ENCODE assay signal across 21 cellular contexts in the genomic region with DNA sequence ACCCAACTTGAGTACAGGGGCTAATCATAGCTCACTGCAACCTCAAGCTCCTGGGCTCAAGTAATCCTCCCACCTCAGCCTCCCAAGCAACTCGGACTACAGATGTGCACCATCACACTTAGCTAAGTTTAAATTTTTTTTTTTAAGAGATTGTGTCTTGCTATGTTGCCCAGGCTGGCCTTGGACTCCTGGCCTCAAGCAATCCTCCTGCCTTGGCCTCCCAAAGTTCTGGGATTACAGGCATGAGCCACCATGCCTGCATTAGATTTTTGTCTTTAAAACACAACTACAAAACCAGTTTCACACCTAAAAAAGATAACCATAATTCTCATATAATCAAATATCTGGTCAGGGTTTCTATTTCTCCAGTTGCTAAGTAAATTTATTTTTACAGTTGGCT.
"Had no signal": no experiment of that assay in that cellular context is flagged by ENCODE, and none has a peak within 500 bp of the region (broad histone marks: within the 10 kb centered on the region; RNA-seq: fewer than 3 reads in every experiment).

No MANE protein-coding gene starts in this region.

- ATAC-seq: effector memory CD8-positive, alpha-beta T cell; foreskin keratinocyte; gastroesophageal sphincter; heart left ventricle; left colon; left lobe of liver; lower lobe of right lung had no signal

- H3K9me3 ChIP-seq: esophagus muscularis mucosa, gastroesophageal sphincter, heart left ventricle, left ventricle myocardium inferior, lower lobe of right lung had no signal

- DNase-seq: effector CD8-positive, alpha-beta T cell; effector memory CD8-positive, alpha-beta T cell; foreskin keratinocyte; heart left ventricle; hypothalamus; immature natural killer cell; islet precursor cell; kidney; kidney glomerular epithelial cell; left colon; left ventricle myocardium inferior; lower lobe of right lung; midbrain had no signal

- H3K27me3 ChIP-seq: esophagus muscularis mucosa, foreskin keratinocyte, gastroesophageal sphincter, heart left ventricle, hepatocyte had no signal

- H3K4me3 ChIP-seq: coronary artery, esophagus muscularis mucosa, gastroesophageal sphincter, heart left ventricle, hepatocyte, left ventricle myocardium inferior, lower lobe of right lung had no signal

- H2AFZ ChIP-seq: hepatocyte had no signal

- H3K27me3 Mint-ChIP-seq: effector memory CD8-positive, alpha-beta T cell had no signal

- H3K9me3 Mint-ChIP-seq: effector memory CD8-positive, alpha-beta T cell had no signal

- H3K4me2 ChIP-seq: hepatocyte had no signal

- H3K27ac Mint-ChIP-seq: immature natural killer cell had no signal

- H3K36me3 ChIP-seq: esophagus muscularis mucosa, gastroesophageal sphincter, left ventricle myocardium inferior, lower lobe of right lung had no signal

- H3K27ac ChIP-seq: coronary artery, esophagus muscularis mucosa, foreskin keratinocyte, gastroesophageal sphincter, heart left ventricle, hepatocyte, left ventricle myocardium inferior, lower lobe of right lung had no signal

- H3K4me3 Mint-ChIP-seq: effector memory CD8-positive, alpha-beta T cell; immature natural killer cell had no signal

- H3K4me1 ChIP-seq: lower lobe of right lung had no signal

- FAIRE-seq: colon, endothelial cell of umbilical vein, frontal cortex, kidney had no signal
